ENCODE assay signal across 1 cellular context in the genomic region with DNA sequence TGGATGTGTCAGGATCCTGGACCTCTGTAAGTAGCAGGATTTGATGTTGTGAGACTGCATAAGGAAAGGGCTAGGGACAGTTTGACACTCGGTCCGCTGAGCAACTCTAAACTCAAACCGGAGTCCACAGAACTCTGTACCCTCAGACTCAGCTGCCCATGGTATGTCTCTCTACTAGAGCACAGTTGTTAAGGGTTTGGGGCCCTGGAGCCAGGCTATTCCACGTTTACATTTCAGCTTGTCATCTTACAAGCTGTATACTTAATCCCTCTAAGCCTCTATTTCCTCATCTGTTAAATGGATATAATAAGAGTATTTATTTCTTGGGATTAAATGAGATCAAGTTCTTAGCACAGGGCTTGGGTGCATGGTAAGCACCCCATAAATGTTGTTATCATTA.
TF ChIP-seq lines count a peak whose summit lies in the region.

No MANE protein-coding gene starts in this region.

TF ChIP-seq in IMR-90, 13 proteins besides CTCF, POLR2A, EP300 and RAD21:
- TF ChIP-seq MAZ (IDR thresholded peaks at IDR 0.05; ENCODE audit: borderline replicate concordance, low read depth, low read length): no peak
- no peak for TF ChIP-seq CEBPB (IDR thresholded peaks at IDR 0.05; ENCODE audit: low read depth, low read length)
- TF ChIP-seq RCOR1 (IDR thresholded peaks at IDR 0.05; ENCODE audit: insufficient replicate concordance, low read length): no peak
- no peak for TF ChIP-seq RFX5 (IDR thresholded peaks at IDR 0.05; ENCODE audit: low read depth, low read length)
TF ChIP-seq in IMR-90: peak in this region for 0.
